ENCODE assay signal across 2 cellular contexts in the genomic region with DNA sequence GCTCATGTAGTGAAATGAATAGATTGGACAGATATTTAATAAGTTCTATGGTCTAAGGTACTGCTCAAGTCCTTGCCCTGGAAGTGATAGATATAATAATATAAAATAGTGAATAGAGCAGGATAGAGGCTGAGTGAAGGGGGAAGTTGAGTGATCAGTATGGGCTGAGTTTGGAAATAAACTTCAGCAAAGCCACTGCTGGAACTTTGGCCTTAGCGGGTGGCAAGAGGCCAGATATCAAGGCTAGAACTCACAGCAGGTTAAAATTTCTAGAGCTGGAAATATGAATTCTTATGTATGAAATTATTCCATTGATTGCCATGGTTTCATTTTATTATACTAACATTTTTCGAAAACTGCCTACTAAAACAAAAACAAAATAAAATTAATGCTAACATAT.
TF ChIP-seq lines count a peak whose summit lies in the region.

No MANE protein-coding gene starts in this region.

TF ChIP-seq in liver, 16 proteins besides CTCF, POLR2A, EP300 and RAD21:
- TF ChIP-seq HNF4A (conservative IDR thresholded peaks at IDR 0.05) (peak; percentile 39 to 43), NR2F2 (IDR thresholded peaks at IDR 0.05) (no peak)

TF ChIP-seq in HepG2, 621 proteins besides CTCF, POLR2A, EP300 and RAD21:
- TF ChIP-seq ZEB1 (IDR thresholded peaks at IDR 0.05; ENCODE audit: insufficient replicate concordance, low read depth) (no peak), U2AF1 (optimal IDR thresholded peaks at IDR 0.05; ENCODE audit: low read depth, low read length) (no peak), ZNF121 (CRISPR knock-in tag; IDR thresholded peaks at IDR 0.05) (no peak), RFXANK (CRISPR knock-in tag; IDR thresholded peaks at IDR 0.05) (no peak), DNMT1 (CRISPR knock-in tag; IDR thresholded peaks at IDR 0.05) (no peak), ZNF24 (IDR thresholded peaks at IDR 0.05) (no peak), GFI1 (CRISPR knock-in tag; IDR thresholded peaks at IDR 0.05; ENCODE audit: borderline replicate concordance) (no peak), HNRNPLL (IDR thresholded peaks at IDR 0.05; ENCODE audit: low read depth, low read length, poor library complexity, severe bottlenecking) (no peak), ZC3H4 (CRISPR knock-in tag; IDR thresholded peaks at IDR 0.05; ENCODE audit: borderline replicate concordance) (no peak), TCF7L2 (IDR thresholded peaks at IDR 0.05; ENCODE audit: low read depth, low read length) (no peak), MEF2D (CRISPR knock-in tag; IDR thresholded peaks at IDR 0.05) (no peak), ZNF660 (CRISPR knock-in tag; IDR thresholded peaks at IDR 0.05; ENCODE audit: borderline replicate concordance, low read depth) (no peak), MTF2 (CRISPR knock-in tag; IDR thresholded peaks at IDR 0.05; ENCODE audit: borderline replicate concordance) (no peak)
- TF ChIP-seq, protein P1, sequence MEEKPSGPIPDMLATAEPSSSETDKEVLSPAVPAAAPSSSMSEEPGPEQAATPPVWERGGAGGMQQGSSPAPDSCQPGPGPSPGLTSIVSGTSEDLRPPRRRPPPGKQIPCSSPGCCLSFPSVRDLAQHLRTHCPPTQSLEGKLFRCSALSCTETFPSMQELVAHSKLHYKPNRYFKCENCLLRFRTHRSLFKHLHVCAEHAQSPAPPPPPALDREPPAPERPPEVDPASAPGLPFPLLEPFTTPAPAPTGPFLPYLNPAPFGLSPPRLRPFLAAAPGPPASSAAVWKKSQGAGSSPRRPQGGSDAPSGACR (CRISPR knock-in tag; IDR thresholded peaks at IDR 0.05) = no peak
- TF ChIP-seq, protein P2, sequence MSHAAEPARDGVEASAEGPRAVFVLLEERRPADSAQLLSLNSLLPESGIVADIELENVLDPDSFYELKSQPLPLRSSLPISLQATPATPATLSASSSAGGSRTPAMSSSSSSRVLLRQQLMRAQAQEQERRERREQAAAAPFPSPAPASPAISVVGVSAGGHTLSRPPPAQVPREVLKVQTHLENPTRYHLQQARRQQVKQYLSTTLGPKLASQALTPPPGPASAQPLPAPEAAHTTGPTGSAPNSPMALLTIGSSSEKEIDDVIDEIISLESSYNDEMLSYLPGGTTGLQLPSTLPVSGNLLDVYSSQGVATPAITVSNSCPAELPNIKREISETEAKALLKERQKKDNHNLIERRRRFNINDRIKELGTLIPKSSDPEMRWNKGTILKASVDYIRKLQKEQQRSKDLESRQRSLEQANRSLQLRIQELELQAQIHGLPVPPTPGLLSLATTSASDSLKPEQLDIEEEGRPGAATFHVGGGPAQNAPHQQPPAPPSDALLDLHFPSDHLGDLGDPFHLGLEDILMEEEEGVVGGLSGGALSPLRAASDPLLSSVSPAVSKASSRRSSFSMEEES (CRISPR knock-in tag; IDR thresholded peaks at IDR 0.05) = no peak
- TF ChIP-seq, protein P3, sequence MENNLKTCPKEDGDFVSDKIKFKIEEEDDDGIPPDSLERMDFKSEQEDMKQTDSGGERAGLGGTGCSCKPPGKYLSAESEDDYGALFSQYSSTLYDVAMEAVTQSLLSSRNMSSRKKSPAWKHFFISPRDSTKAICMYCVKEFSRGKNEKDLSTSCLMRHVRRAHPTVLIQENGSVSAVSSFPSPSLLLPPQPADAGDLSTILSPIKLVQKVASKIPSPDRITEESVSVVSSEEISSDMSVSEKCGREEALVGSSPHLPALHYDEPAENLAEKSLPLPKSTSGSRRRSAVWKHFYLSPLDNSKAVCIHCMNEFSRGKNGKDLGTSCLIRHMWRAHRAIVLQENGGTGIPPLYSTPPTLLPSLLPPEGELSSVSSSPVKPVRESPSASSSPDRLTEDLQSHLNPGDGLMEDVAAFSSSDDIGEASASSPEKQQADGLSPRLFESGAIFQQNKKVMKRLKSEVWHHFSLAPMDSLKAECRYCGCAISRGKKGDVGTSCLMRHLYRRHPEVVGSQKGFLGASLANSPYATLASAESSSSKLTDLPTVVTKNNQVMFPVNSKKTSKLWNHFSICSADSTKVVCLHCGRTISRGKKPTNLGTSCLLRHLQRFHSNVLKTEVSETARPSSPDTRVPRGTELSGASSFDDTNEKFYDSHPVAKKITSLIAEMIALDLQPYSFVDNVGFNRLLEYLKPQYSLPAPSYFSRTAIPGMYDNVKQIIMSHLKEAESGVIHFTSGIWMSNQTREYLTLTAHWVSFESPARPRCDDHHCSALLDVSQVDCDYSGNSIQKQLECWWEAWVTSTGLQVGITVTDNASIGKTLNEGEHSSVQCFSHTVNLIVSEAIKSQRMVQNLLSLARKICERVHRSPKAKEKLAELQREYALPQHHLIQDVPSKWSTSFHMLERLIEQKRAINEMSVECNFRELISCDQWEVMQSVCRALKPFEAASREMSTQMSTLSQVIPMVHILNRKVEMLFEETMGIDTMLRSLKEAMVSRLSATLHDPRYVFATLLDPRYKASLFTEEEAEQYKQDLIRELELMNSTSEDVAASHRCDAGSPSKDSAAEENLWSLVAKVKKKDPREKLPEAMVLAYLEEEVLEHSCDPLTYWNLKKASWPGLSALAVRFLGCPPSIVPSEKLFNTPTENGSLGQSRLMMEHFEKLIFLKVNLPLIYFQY (CRISPR knock-in tag; IDR thresholded peaks at IDR 0.05; ENCODE audit: borderline replicate concordance) = no peak
- TF ChIP-seq, protein P4, sequence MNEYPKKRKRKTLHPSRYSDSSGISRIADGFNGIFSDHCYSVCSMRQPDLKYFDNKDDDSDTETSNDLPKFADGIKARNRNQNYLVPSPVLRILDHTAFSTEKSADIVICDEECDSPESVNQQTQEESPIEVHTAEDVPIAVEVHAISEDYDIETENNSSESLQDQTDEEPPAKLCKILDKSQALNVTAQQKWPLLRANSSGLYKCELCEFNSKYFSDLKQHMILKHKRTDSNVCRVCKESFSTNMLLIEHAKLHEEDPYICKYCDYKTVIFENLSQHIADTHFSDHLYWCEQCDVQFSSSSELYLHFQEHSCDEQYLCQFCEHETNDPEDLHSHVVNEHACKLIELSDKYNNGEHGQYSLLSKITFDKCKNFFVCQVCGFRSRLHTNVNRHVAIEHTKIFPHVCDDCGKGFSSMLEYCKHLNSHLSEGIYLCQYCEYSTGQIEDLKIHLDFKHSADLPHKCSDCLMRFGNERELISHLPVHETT (CRISPR knock-in tag; conservative IDR thresholded peaks at IDR 0.05) = no peak
- TF ChIP-seq, protein P5, sequence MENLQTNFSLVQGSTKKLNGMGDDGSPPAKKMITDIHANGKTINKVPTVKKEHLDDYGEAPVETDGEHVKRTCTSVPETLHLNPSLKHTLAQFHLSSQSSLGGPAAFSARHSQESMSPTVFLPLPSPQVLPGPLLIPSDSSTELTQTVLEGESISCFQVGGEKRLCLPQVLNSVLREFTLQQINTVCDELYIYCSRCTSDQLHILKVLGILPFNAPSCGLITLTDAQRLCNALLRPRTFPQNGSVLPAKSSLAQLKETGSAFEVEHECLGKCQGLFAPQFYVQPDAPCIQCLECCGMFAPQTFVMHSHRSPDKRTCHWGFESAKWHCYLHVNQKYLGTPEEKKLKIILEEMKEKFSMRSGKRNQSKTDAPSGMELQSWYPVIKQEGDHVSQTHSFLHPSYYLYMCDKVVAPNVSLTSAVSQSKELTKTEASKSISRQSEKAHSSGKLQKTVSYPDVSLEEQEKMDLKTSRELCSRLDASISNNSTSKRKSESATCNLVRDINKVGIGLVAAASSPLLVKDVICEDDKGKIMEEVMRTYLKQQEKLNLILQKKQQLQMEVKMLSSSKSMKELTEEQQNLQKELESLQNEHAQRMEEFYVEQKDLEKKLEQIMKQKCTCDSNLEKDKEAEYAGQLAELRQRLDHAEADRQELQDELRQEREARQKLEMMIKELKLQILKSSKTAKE (CRISPR knock-in tag; IDR thresholded peaks at IDR 0.05; ENCODE audit: borderline replicate concordance) = no peak
- TF ChIP-seq, protein P6, sequence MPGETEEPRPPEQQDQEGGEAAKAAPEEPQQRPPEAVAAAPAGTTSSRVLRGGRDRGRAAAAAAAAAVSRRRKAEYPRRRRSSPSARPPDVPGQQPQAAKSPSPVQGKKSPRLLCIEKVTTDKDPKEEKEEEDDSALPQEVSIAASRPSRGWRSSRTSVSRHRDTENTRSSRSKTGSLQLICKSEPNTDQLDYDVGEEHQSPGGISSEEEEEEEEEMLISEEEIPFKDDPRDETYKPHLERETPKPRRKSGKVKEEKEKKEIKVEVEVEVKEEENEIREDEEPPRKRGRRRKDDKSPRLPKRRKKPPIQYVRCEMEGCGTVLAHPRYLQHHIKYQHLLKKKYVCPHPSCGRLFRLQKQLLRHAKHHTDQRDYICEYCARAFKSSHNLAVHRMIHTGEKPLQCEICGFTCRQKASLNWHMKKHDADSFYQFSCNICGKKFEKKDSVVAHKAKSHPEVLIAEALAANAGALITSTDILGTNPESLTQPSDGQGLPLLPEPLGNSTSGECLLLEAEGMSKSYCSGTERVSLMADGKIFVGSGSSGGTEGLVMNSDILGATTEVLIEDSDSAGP (CRISPR knock-in tag; IDR thresholded peaks at IDR 0.05; ENCODE audit: borderline replicate concordance) = no peak
